Comparison of ENCODE assay signal across 15 cellular contexts in genomic region chr17:30208214-30208613, GRCh38. TPM values are rescaled to one million over a fixed set of nuclear protein-coding genes. Genes with fewer than 3 reads are reported as not detected.
"Had no signal": no experiment of that assay in that cellular context is flagged by ENCODE, and none has a peak within 500 bp of the region (broad histone marks: within the 10 kb centered on the region; RNA-seq: fewer than 3 reads in every experiment).

No MANE protein-coding gene starts in this region.

- H3K9me3 ChIP-seq: mucosa of descending colon, psoas muscle, right lobe of liver, suprapubic skin, upper lobe of left lung had no signal

- H3K27ac ChIP-seq: cardiac muscle cell, foreskin keratinocyte, psoas muscle, right lobe of liver, suprapubic skin had no signal

- H3K4me1 ChIP-seq: foreskin keratinocyte, psoas muscle, right lobe of liver, suprapubic skin had no signal

- H3K27me3 ChIP-seq: cardiac muscle cell, right lobe of liver, upper lobe of left lung had no signal

- DNase-seq: activated B cell treated with CpG ODN at 0.5 μM for 24 hours; activated CD4-positive, alpha-beta T cell treated with anti-CD3 and anti-CD28 coated beads, Interleukin-2, amount 10 ng/mL, durations not matched to agents 24 days and 14 days; activated naive CD4-positive, alpha-beta T cell treated with anti-CD3 and anti-CD28 coated beads for 36 hours; activated T-cell treated with anti-CD3 and anti-CD28 coated beads for 4 hours; foreskin keratinocyte; left colon; mucosa of descending colon; naive thymus-derived CD8-positive, alpha-beta T cell; psoas muscle; right lobe of liver; stimulated activated naive CD4-positive, alpha-beta T cell treated with Interleukin-2 at 50 U/mL for 16 hours; upper lobe of left lung had no signal

- ATAC-seq: activated T-helper 17 cell treated with anti-CD3 and anti-CD28 coated beads, Interleukin-2, amount 50 U/mL, for 72 hours; foreskin keratinocyte; left colon; mucosa of descending colon; naive thymus-derived CD8-positive, alpha-beta T cell; psoas muscle had no signal

- H3K36me3 ChIP-seq: cardiac muscle cell, right lobe of liver, suprapubic skin had no signal

- H3K4me3 ChIP-seq: cardiac muscle cell, mucosa of descending colon, psoas muscle, right lobe of liver, suprapubic skin, upper lobe of left lung had no signal

RNA-seq across cellular contexts. Expression of gene SLC6A4, which starts 27.3 kb away (rescaled TPM):
- total RNA-seq: activated B cell treated with CpG ODN at 0.5 μM for 24 hours; activated CD4-positive, alpha-beta T cell treated with anti-CD3 and anti-CD28 coated beads, Interleukin-2, amount 10 ng/mL, durations not matched to agents 24 days and 14 days; activated naive CD4-positive, alpha-beta T cell treated with anti-CD3 and anti-CD28 coated beads for 36 hours; activated T-helper 17 cell treated with anti-CD3 and anti-CD28 coated beads, Interleukin-2, amount 50 U/mL, for 72 hours; foreskin keratinocyte; naive thymus-derived CD8-positive, alpha-beta T cell; psoas muscle; right lobe of liver had no signal
